Comparison of ENCODE assay signal across 29 cellular contexts in genomic region chr13:53004605-53005004, GRCh38. TPM values are rescaled to one million over a fixed set of nuclear protein-coding genes. Genes with fewer than 3 reads are reported as not detected.
DNase-seq lines count a peak whose midpoint lies in the region; ATAC-seq and TF ChIP-seq lines count a peak whose summit lies in the region.
"Had no signal": no experiment of that assay in that cellular context is flagged by ENCODE, and none has a peak within 500 bp of the region (broad histone marks: within the 10 kb centered on the region; RNA-seq: fewer than 3 reads in every experiment).

No MANE protein-coding gene starts in this region.

- H3K36me3 ChIP-seq in Karpas-422 (ENCODE audit: insufficient read depth, low read length) (no peaks in the 10 kb centered on the region), mucosa of descending colon (ENCODE audit: low read depth) (no peaks in the 10 kb centered on the region)
- H3K36me3 ChIP-seq: ascending aorta, cardiac muscle cell, heart left ventricle, lower lobe of right lung, MG63, SJCRH30, tibial nerve had no signal

- peak; percentile 58 for ATAC-seq in mucosa of descending colon
- no peak for ATAC-seq in HG02763 (IDR thresholded peaks at IDR 0.05; ENCODE audit: unreplicated experiment)
- ATAC-seq: effector memory CD8-positive, alpha-beta T cell; heart left ventricle; lower lobe of right lung; natural killer cell treated with Interleukin-12 subunit alpha and Interleukin-12 subunit beta and Interleukin-15 and Interleukin-18, amount 100 ng/mL, for 72 hours had no signal

- DNase-seq in NCI-H2227 (lab: John Stamatoyannopoulos, UW; ENCODE audit: unreplicated experiment) (peak; percentile 6), NCI-H2227 treated with DMSO at 0.1 percent for 48 hours (lab: John Stamatoyannopoulos, UW) (no peak), Karpas-422 (peak; percentile 61), NCI-H69 (lab: John Stamatoyannopoulos, UW) (peak; percentile 64), mucosa of descending colon (peak in 1 of 3 donors; percentile 31), RKO (ENCODE audit: low spot score) (no peak)
- DNase-seq: activated CD4-positive, alpha-beta T cell treated with anti-CD3 and anti-CD28 coated beads for 1 hour; activated effector memory CD4-positive, alpha-beta T cell treated with anti-CD3 and anti-CD28 coated beads, Interleukin-2, amount 50 U/mL, for 16 hours; activated naive CD8-positive, alpha-beta T cell treated with anti-CD3 and anti-CD28 coated beads for 36 hours; activated T-cell treated with anti-CD3 and anti-CD28 coated beads for 4 hours; CD8-positive, alpha-beta memory T cell; effector memory CD8-positive, alpha-beta T cell; H9; heart left ventricle; lower lobe of right lung; MG63; NCI-H1436 treated with DMSO at 0.1 percent for 48 hours; NCI-H446 treated with DMSO at 0.1 percent for 48 hours; stimulated activated CD4-positive, alpha-beta T cell treated with anti-CD3 and anti-CD28 coated beads, Interleukin-2, amount 100 ng/mL, for 24 hours had no signal

- no peak overlapping the region for H3K27ac ChIP-seq in Karpas-422 (ENCODE audit: low read length)
- H3K27ac ChIP-seq: ascending aorta, cardiac muscle cell, coronary artery, heart left ventricle, lower lobe of right lung, SJCRH30, tibial nerve had no signal

- H3K4me2 ChIP-seq in Karpas-422 (ENCODE audit: low read depth, low read length, poor library complexity, severe bottlenecking), result no peak overlapping the region

- no peaks in the 10 kb centered on the region for H3K79me2 ChIP-seq in Karpas-422 (ENCODE audit: low read length)

- H3K27me3 ChIP-seq in Karpas-422 (ENCODE audit: low read length), result no peaks in the 10 kb centered on the region
- H3K27me3 ChIP-seq: ascending aorta, cardiac muscle cell, SJCRH30, tibial nerve had no signal

- no peaks in the 10 kb centered on the region for H3K9me2 ChIP-seq in Karpas-422 (replicated peaks; ENCODE audit: insufficient read depth, low read length)

- no peak overlapping the region for H3K9ac ChIP-seq in Karpas-422 (ENCODE audit: low read length)

- H3K9me3 ChIP-seq in Karpas-422 (ENCODE audit: low read length), result no peaks in the 10 kb centered on the region
- no peaks in the 10 kb centered on the region for H3K9me3 ChIP-seq in mucosa of descending colon
- H3K9me3 ChIP-seq: ascending aorta, heart left ventricle, lower lobe of right lung, MG63, tibial nerve had no signal

- no peak overlapping the region for H3K4me3 ChIP-seq in Karpas-422 (ENCODE audit: low read length)
- H3K4me3 ChIP-seq in mucosa of descending colon, result no peak overlapping the region
- H3K4me3 ChIP-seq: ascending aorta, cardiac muscle cell, coronary artery, heart left ventricle, lower lobe of right lung, MG63, SJCRH30, tibial nerve had no signal

- H3K4me1 ChIP-seq in Karpas-422 (ENCODE audit: low read length) (no peaks in the 10 kb centered on the region), mucosa of descending colon (ENCODE audit: low read depth) (peaks cover 6% of the 10 kb centered on the region)
- H3K4me1 ChIP-seq: ascending aorta, lower lobe of right lung had no signal

- no peaks in the 10 kb centered on the region for H4K20me1 ChIP-seq in Karpas-422 (ENCODE audit: insufficient read depth, low read depth, low read length)

- TF ChIP-seq CTCF in mucosa of descending colon (IDR thresholded peaks at IDR 0.05), result no peak

- no peak overlapping the region for H2AFZ ChIP-seq in Karpas-422 (ENCODE audit: low read length)

- intact Hi-C loops in mucosa of descending colon (cut with DNase I, micrococcal nuclease), result no loop called here

RNA-seq across cellular contexts. Expression of gene OLFM4, which starts 24.0 kb away (rescaled TPM):
- total RNA-seq in Karpas-422 (2014; rRNA removed; shearing (Covaris generic); ENCODE audit: low replicate concordance), result not detected in 2 replicates
- total RNA-seq in mucosa of descending colon, result 1,000 to 10,000 TPM in 1 of 3 donors, 10 to 100 TPM in 2; 15.2 to 4,328 (median 91.8) TPM
- total RNA-seq: activated naive CD8-positive, alpha-beta T cell treated with anti-CD3 and anti-CD28 coated beads for 36 hours; ascending aorta; B cell; cardiac muscle cell; CD8-positive, alpha-beta memory T cell; H9; lower lobe of right lung; natural killer cell treated with Interleukin-12 subunit alpha and Interleukin-12 subunit beta and Interleukin-15 and Interleukin-18, amount 100 ng/mL, for 72 hours; osteocyte; T-helper 1 cell treated with Interleukin-12 subunit alpha and Interleukin-12 subunit beta and Interleukin-4 antibody, amounts not matched to agents 30 ng/mL and 1 ng/mL, for 36 hours had no signal

Comparison
In these comparisons a context has a peak if more than half of its experiments do, and no peak if none do; other contexts are left out.
1. DNase-seq: peak in NCI-H2227 (single experiment), Karpas-422 (single experiment) and NCI-H69 (single experiment); none in NCI-H2227 treated with DMSO at 0.1 percent for 48 hours (single experiment) and RKO (single experiment).
2. RNA of gene OLFM4, which starts 24.0 kb away (total RNA-seq): 15.2 to 4,328 TPM in mucosa of descending colon; not detected in Karpas-422; every median in the first group is over 10 times any median in the second.